ENCODE assay signal across 1 cellular context in the genomic region with DNA sequence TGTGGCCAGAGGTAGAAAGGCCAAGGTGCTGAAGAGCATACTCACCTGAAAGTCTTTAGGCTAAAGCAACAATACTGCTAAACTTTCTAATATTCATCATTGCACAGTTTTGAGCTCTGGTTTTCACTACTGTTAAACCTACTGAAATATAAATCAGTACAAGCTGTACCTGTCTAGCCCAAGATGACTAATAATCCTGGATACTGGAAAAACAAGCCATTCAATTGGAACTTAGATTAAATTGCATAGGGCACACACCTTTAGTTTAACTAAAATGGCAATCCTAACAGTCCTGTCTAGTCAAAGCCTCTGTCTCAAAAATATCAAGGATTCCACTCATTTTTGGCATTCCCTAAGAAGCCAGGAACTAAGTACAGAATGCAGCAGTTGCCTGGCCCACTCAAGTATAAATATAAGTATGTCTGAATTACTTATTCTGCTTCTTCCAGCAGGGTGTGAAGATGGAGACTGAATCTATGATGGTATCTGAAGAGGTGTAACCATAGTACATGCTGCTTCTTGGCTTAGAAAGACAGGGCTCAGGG.
TF ChIP-seq lines count a peak whose summit lies in the region.

No MANE protein-coding gene starts in this region.

TF ChIP-seq in H1, 55 proteins besides CTCF, POLR2A, EP300 and RAD21:
- 0 out of 2 replicates have a peak, but pooled peaks have one; percentile 9 for TF ChIP-seq TEAD4 (IDR thresholded peaks at IDR 0.05; ENCODE audit: low read depth, low read length)
- TF ChIP-seq TCF12 (IDR thresholded peaks at IDR 0.05; ENCODE audit: low read depth, low read length) = no peak
TF ChIP-seq in H1: peak in this region for 1.
